Comparison of ENCODE assay signal across 8 cellular contexts in genomic region chr1:110606784-110607662, GRCh38. TPM values are rescaled to one million over a fixed set of nuclear protein-coding genes. Genes with fewer than 3 reads are reported as not detected.
DNase-seq lines count a peak whose midpoint lies in the region; ATAC-seq and TF ChIP-seq lines count a peak whose summit lies in the region.

No MANE protein-coding gene starts in this region.

- H3K9ac ChIP-seq in muscle layer of colon (ENCODE audit: low read length): no peak overlapping the region

- H3K79me2 ChIP-seq in DOHH2 (ENCODE audit: control insufficient read depth, low read length): no peaks in the 10 kb centered on the region

- H3K4me1 ChIP-seq in DOHH2 (ENCODE audit: control insufficient read depth, low read length) (peaks cover 24% of the 10 kb centered on the region), RWPE2 (ENCODE audit: insufficient read depth, poor library complexity, severe bottlenecking) (no peaks in the 10 kb centered on the region), muscle layer of colon (ENCODE audit: insufficient read depth, low read length) (peaks cover 6% of the 10 kb centered on the region), uterus (peaks cover 0 to 13% of the 10 kb centered on the region in 2 donors)
- H3K4me1 ChIP-seq in effector memory CD4-positive, alpha-beta T cell (ENCODE audit: control insufficient read depth, insufficient read depth, low read length, poor library complexity, severe bottlenecking): peaks cover 15% of the 10 kb centered on the region

- H3K9me3 ChIP-seq in DOHH2 (ENCODE audit: control insufficient read depth, insufficient read depth, low read length): no peaks in the 10 kb centered on the region
- no peaks in the 10 kb centered on the region for H3K9me3 ChIP-seq in RWPE2 (ENCODE audit: severe bottlenecking)
- no peaks in the 10 kb centered on the region for H3K9me3 ChIP-seq in effector memory CD4-positive, alpha-beta T cell (ENCODE audit: control insufficient read depth, low read length)
- H3K9me3 ChIP-seq in muscle layer of colon (ENCODE audit: low read length): no peaks in the 10 kb centered on the region
- no peaks in the 10 kb centered on the region for H3K9me3 ChIP-seq in uterus

- TF ChIP-seq POLR2A in uterus (IDR thresholded peaks at IDR 0.05): no peak

- H3K4me3 ChIP-seq in DOHH2 (ENCODE audit: low read length): peak overlapping the region; percentile 42
- H3K4me3 ChIP-seq in RWPE2 (ENCODE audit: severe bottlenecking): peak overlapping the region; percentile 15
- peak overlapping the region; percentile 79 for H3K4me3 ChIP-seq in effector memory CD4-positive, alpha-beta T cell (ENCODE audit: insufficient read depth, low read depth, low read length, poor library complexity, severe bottlenecking)
- peak overlapping the region; percentile 61 to 94 for H3K4me3 ChIP-seq in muscle layer of colon (ENCODE audit: low read depth in 1 of 2, low read length in 2 of 2)
- peak overlapping the region; percentile 32 to 35 for H3K4me3 ChIP-seq in uterus

- peak overlapping the region; percentile 62 for H3K4me2 ChIP-seq in DOHH2 (ENCODE audit: low read length)

- intact Hi-C loops in uterus (cut with DNase I; ENCODE audit: low total_unique reads): no loop called here

- H3K36me3 ChIP-seq in DOHH2 (ENCODE audit: control insufficient read depth, low read length): no peaks in the 10 kb centered on the region
- no peaks in the 10 kb centered on the region for H3K36me3 ChIP-seq in RWPE2 (ENCODE audit: low read depth)
- H3K36me3 ChIP-seq in effector memory CD4-positive, alpha-beta T cell (ENCODE audit: control insufficient read depth, insufficient read depth, low read length): no peaks in the 10 kb centered on the region
- no peaks in the 10 kb centered on the region for H3K36me3 ChIP-seq in muscle layer of colon (ENCODE audit: insufficient read depth, low read length)
- H3K36me3 ChIP-seq in uterus: no peaks in the 10 kb centered on the region

- no peaks in the 10 kb centered on the region for H3F3A ChIP-seq in DOHH2 (ENCODE audit: control insufficient read depth, insufficient read depth)

- H3K9me2 ChIP-seq in DOHH2 (replicated peaks; ENCODE audit: control insufficient read depth, low read length): no peaks in the 10 kb centered on the region

- DNase-seq in RWPE2 (ENCODE audit: low spot score): peak; percentile 34
- DNase-seq in effector memory CD4-positive, alpha-beta T cell: no peak
- no peak for DNase-seq in uterus
- DNase-seq in activated CD4-positive, CD25-positive, alpha-beta regulatory T cell (lab: John Stamatoyannopoulos, UW): no peak
- DNase-seq in MV-4-11 (lab: John Stamatoyannopoulos, UW): no peak
- DNase-seq in ACHN: no peak

- H3K27ac ChIP-seq in DOHH2 (ENCODE audit: low read depth, low read length) (no peak overlapping the region), RWPE2 (ENCODE audit: poor library complexity, severe bottlenecking) (no peak overlapping the region), muscle layer of colon (ENCODE audit: low read depth, low read length) (peak overlapping the region; percentile 43), uterus (no peak overlapping the region)
- H3K27ac ChIP-seq in effector memory CD4-positive, alpha-beta T cell (ENCODE audit: insufficient read depth, low read length, poor library complexity, severe bottlenecking): no peak overlapping the region

- in situ Hi-C loops in ACHN (cut with HindIII; ENCODE audit: low pct_ligation_motif_present, low pct_unique_long_range_greater_than_20kb, low sequenced_read_pairs): no loop called here

- peak; percentile 44 for ATAC-seq in RWPE2 (ENCODE audit: low read depth)

- no peaks in the 10 kb centered on the region for H4K20me1 ChIP-seq in DOHH2 (ENCODE audit: control insufficient read depth, insufficient read depth, low read depth, low read length)

- TF ChIP-seq CTCF in DOHH2 (IDR thresholded peaks at IDR 0.05; ENCODE audit: low read depth, low read length, poor library complexity, severe bottlenecking) (no peak), RWPE2 (IDR thresholded peaks at IDR 0.05; ENCODE audit: poor library complexity, severe bottlenecking) (no peak), uterus (IDR thresholded peaks at IDR 0.05) (no peak)

- H3K27me3 ChIP-seq in DOHH2 (ENCODE audit: control insufficient read depth, low read length) (peaks cover 61% of the 10 kb centered on the region), RWPE2 (ENCODE audit: insufficient read depth, poor library complexity, severe bottlenecking) (peaks cover 58% of the 10 kb centered on the region), muscle layer of colon (ENCODE audit: control insufficient read depth in 1 of 2, insufficient read depth in 2 of 2, low read length in 2 of 2) (peaks cover 19 to 51% of the 10 kb centered on the region in 2 donors), uterus (peaks cover 7 to 16% of the 10 kb centered on the region in 2 donors)
- peaks cover 37% of the 10 kb centered on the region for H3K27me3 ChIP-seq in effector memory CD4-positive, alpha-beta T cell (replicated peaks; ENCODE audit: control insufficient read depth, insufficient read depth, low read length, poor library complexity, severe bottlenecking)

RNA-seq across cellular contexts. Expression of gene KCNA2, which starts 0.9 kb away (rescaled TPM):
- total RNA-seq in uterus: under 1 TPM in 2 of 4 donors, not detected in 2; 0.21 to 0.62 TPM

Comparison
In these comparisons a context has a peak if more than half of its experiments do, and no peak if none do; other contexts are left out.
1. H3K4me3 ChIP-seq: peak in every context shown above with its lines; median percentile 79 in effector memory CD4-positive, alpha-beta T cell; 78 in muscle layer of colon; 42 in DOHH2; 34 in uterus; 15 in RWPE2.